8 cellular contexts compared by ENCODE assay signal in genomic region chr22:36301384-36301828, GRCh38. TPM values are rescaled to one million over a fixed set of nuclear protein-coding genes. Genes with fewer than 3 reads are reported as not detected.
DNase-seq lines count a peak whose midpoint lies in the region; ATAC-seq, FAIRE-seq and TF ChIP-seq lines count a peak whose summit lies in the region.

No MANE protein-coding gene starts in this region.

- H3K4me1 ChIP-seq in esophagus muscularis mucosa: peaks cover 0 to 60% (median 55%) of the 10 kb centered on the region in 4 donors

- DNase-seq in Calu3 (peak; percentile 82), HTR-8/SVneo (ENCODE audit: insufficient read length, low spot score) (peak; percentile 53), esophagus muscularis mucosa (ENCODE audit: extremely low spot score) (no peak)
- DNase-seq in activated T-cell treated with anti-CD3 and anti-CD28 coated beads, Interleukin-2, amount 50 U/mL, for 4 hours: peak; percentile 84
- peak; percentile 68 to 91 (median 81) for DNase-seq in naive thymus-derived CD8-positive, alpha-beta T cell
- DNase-seq in stimulated activated naive CD4-positive, alpha-beta T cell (lab: John Stamatoyannopoulos, UW): peak; percentile 61 to 86 (median 77)

- no TSS peak for BruUV-seq in Calu3 (replicated peaks; lab: Mats Ljungman, UMichigan)

- POLR2A ChIA-PET in naive thymus-derived CD8-positive, alpha-beta T cell (lab: Charles Lee): interaction anchor here (0.5 to 4.6 kb wide), 13 partner anchors 8 to 168 kb away, joined by 3 to 28 read pairs (median 4); no protein-coding TSS in a partner anchor

- ATAC-seq in activated T-cell treated with anti-CD3 and anti-CD28 coated beads, Interleukin-2, amount 50 U/mL, for 4 hours: peak; percentile 83 to 89
- peak; percentile 90 to 91 for ATAC-seq in naive thymus-derived CD8-positive, alpha-beta T cell
- no peak for ATAC-seq in GM19328 (IDR thresholded peaks at IDR 0.05; ENCODE audit: unreplicated experiment)

- peak overlapping the region; percentile 78 to 89 (median 84) for H3K27ac ChIP-seq in esophagus muscularis mucosa (replicated peaks in 1 of 4)

- peaks cover 97 to 100% (median 99%) of the 10 kb centered on the region in 4 donors for H3K36me3 ChIP-seq in esophagus muscularis mucosa

- FAIRE-seq in HTR-8/SVneo (lab: Jason Lieb, UNC): peak; percentile 86

- no peaks in the 10 kb centered on the region for H3K27me3 ChIP-seq in esophagus muscularis mucosa

- TF ChIP-seq CTCF in Calu3 (IDR thresholded peaks at IDR 0.05; ENCODE audit: unreplicated experiment) (peak; percentile 90), esophagus muscularis mucosa (IDR thresholded peaks at IDR 0.05) (peak; percentile 97 to 98 (median 97))

- intact Hi-C loops in Calu3 (cut with micrococcal nuclease; ENCODE audit: unreplicated experiment) (loop anchor here (1.0 to 2.0 kb wide), 2 partner anchors 51 to 169 kb away; no protein-coding TSS in a partner anchor), esophagus muscularis mucosa (cut with DNase I) (loop anchor here (2.0 kb wide), 1 partner anchor 169 kb away; no protein-coding TSS in a partner anchor)

- peaks cover 8% of the 10 kb centered on the region for H3K4me1 Mint-ChIP-seq in Calu3 (ENCODE audit: low read depth, unreplicated experiment)
- peaks cover 3% of the 10 kb centered on the region for H3K4me1 Mint-ChIP-seq in activated T-cell treated with anti-CD3 and anti-CD28 coated beads, Interleukin-2, amount 50 U/mL, for 4 hours (ENCODE audit: low read depth)
- peaks cover 8 to 24% (median 11%) of the 10 kb centered on the region in 4 donors for H3K4me1 Mint-ChIP-seq in naive thymus-derived CD8-positive, alpha-beta T cell

- H3K4me3 Mint-ChIP-seq in Calu3 (ENCODE audit: low read depth, unreplicated experiment): no peak overlapping the region
- H3K4me3 Mint-ChIP-seq in activated T-cell treated with anti-CD3 and anti-CD28 coated beads, Interleukin-2, amount 50 U/mL, for 4 hours: no peak overlapping the region
- H3K4me3 Mint-ChIP-seq in naive thymus-derived CD8-positive, alpha-beta T cell: peak overlapping the region in 1 of 10 donors; percentile 39

- no peak for TF ChIP-seq POLR2A in esophagus muscularis mucosa (IDR thresholded peaks at IDR 0.05; ENCODE audit: low read depth)

- H3K36me3 Mint-ChIP-seq in Calu3 (ENCODE audit: insufficient read depth, unreplicated experiment): peaks cover 75% of the 10 kb centered on the region
- peaks cover 50% of the 10 kb centered on the region for H3K36me3 Mint-ChIP-seq in activated T-cell treated with anti-CD3 and anti-CD28 coated beads, Interleukin-2, amount 50 U/mL, for 4 hours (ENCODE audit: insufficient read depth)
- H3K36me3 Mint-ChIP-seq in naive thymus-derived CD8-positive, alpha-beta T cell: peaks cover 0 to 96% (median 30%) of the 10 kb centered on the region in 3 donors

- TF ChIP-seq EP300 in esophagus muscularis mucosa (IDR thresholded peaks at IDR 0.05): no peak

- WGBS in esophagus muscularis mucosa: 38% methylated on average over 6 of the region's 13 CpGs

- no peaks in the 10 kb centered on the region for H3K9me3 ChIP-seq in esophagus muscularis mucosa

- H3K4me3 ChIP-seq in esophagus muscularis mucosa: no peak overlapping the region

- CTCF ChIA-PET in Calu3 (lab: Charles Lee): interaction anchor here (0.9 to 3.2 kb wide), 5 partner anchors 19 to 169 kb away, joined by 3 to 31 read pairs (median 5); no protein-coding TSS in a partner anchor

- no peaks in the 10 kb centered on the region for H3K27me3 Mint-ChIP-seq in Calu3 (ENCODE audit: unreplicated experiment)
- no peaks in the 10 kb centered on the region for H3K27me3 Mint-ChIP-seq in activated T-cell treated with anti-CD3 and anti-CD28 coated beads, Interleukin-2, amount 50 U/mL, for 4 hours (ENCODE audit: low read depth)
- H3K27me3 Mint-ChIP-seq in naive thymus-derived CD8-positive, alpha-beta T cell: no peaks in the 10 kb centered on the region

- no peaks in the 10 kb centered on the region for H3K9me3 Mint-ChIP-seq in Calu3 (ENCODE audit: low read depth, unreplicated experiment)
- no peaks in the 10 kb centered on the region for H3K9me3 Mint-ChIP-seq in activated T-cell treated with anti-CD3 and anti-CD28 coated beads, Interleukin-2, amount 50 U/mL, for 4 hours
- H3K9me3 Mint-ChIP-seq in naive thymus-derived CD8-positive, alpha-beta T cell: no peaks in the 10 kb centered on the region

- no peak overlapping the region for H3K27ac Mint-ChIP-seq in Calu3 (ENCODE audit: unreplicated experiment)
- H3K27ac Mint-ChIP-seq in naive thymus-derived CD8-positive, alpha-beta T cell: peak overlapping the region; percentile 34 to 93 (median 86)

TF ChIP-seq in PFSK-1, 5 proteins besides CTCF, POLR2A, EP300 and RAD21:
- TF ChIP-seq, protein P1, sequence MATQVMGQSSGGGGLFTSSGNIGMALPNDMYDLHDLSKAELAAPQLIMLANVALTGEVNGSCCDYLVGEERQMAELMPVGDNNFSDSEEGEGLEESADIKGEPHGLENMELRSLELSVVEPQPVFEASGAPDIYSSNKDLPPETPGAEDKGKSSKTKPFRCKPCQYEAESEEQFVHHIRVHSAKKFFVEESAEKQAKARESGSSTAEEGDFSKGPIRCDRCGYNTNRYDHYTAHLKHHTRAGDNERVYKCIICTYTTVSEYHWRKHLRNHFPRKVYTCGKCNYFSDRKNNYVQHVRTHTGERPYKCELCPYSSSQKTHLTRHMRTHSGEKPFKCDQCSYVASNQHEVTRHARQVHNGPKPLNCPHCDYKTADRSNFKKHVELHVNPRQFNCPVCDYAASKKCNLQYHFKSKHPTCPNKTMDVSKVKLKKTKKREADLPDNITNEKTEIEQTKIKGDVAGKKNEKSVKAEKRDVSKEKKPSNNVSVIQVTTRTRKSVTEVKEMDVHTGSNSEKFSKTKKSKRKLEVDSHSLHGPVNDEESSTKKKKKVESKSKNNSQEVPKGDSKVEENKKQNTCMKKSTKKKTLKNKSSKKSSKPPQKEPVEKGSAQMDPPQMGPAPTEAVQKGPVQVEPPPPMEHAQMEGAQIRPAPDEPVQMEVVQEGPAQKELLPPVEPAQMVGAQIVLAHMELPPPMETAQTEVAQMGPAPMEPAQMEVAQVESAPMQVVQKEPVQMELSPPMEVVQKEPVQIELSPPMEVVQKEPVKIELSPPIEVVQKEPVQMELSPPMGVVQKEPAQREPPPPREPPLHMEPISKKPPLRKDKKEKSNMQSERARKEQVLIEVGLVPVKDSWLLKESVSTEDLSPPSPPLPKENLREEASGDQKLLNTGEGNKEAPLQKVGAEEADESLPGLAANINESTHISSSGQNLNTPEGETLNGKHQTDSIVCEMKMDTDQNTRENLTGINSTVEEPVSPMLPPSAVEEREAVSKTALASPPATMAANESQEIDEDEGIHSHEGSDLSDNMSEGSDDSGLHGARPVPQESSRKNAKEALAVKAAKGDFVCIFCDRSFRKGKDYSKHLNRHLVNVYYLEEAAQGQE (IDR thresholded peaks at IDR 0.05; ENCODE audit: insufficient read depth in 1 of 2, low read depth in 2 of 2, low read length in 2 of 2): no peak
- TF ChIP-seq FOXP2 (optimal IDR thresholded peaks at IDR 0.05; ENCODE audit: borderline replicate concordance, extremely low read depth, extremely low read length, insufficient read depth): peak; percentile 30
- TF ChIP-seq TAF1 (IDR thresholded peaks at IDR 0.05; ENCODE audit: borderline replicate concordance, insufficient read depth, low read length): no peak

RNA-seq across cellular contexts. Expression of gene APOL1, which starts 48.5 kb away (rescaled TPM):
- total RNA-seq in Calu3 (2022) (313 and 501 TPM in 2 replicates), esophagus muscularis mucosa (10 to 100 TPM; 19.0 to 48.8 (median 28.0) TPM)
- 0.24 TPM for polyA plus RNA-seq in PFSK-1 (2012; ENCODE audit: insufficient read length, low read depth)
- total RNA-seq in activated T-cell treated with anti-CD3 and anti-CD28 coated beads, Interleukin-2, amount 50 U/mL, for 4 hours: 10 to 100 TPM; 39.8 to 53.1 (median 42.0) TPM
- total RNA-seq in naive thymus-derived CD8-positive, alpha-beta T cell: 10 to 100 TPM; 15.3 to 16.5 TPM
- 10 to 100 TPM in 1 of 3 donors, 1 to 10 TPM in 2; 3.3 to 11.8 (median 4.6) TPM for polyA plus RNA-seq in naive thymus-derived CD8-positive, alpha-beta T cell
